ENCODE assay signal across 14 cellular contexts in the genomic region with DNA sequence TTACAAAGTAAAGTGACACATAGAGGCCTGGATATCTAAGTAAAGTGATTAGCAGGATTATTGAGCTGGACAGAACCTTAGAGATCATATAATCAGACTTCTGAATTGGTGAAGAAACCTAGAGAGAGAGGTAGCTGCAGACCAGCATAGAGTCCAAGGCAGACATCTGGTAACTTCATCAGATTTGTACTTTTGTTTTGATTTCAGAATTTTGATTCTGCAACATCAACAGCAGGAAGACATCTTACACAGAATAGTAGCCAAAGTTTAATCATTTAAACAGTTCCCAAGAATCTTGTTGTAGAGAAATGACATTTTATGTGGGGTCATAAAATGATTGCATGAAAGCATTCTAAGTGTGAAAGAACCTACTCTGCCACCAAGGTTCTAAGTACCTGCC. TPM values are rescaled to one million over a fixed set of nuclear protein-coding genes. Genes with fewer than 3 reads are reported as not detected.
DNase-seq lines count a peak whose midpoint lies in the region; ATAC-seq and TF ChIP-seq lines count a peak whose summit lies in the region.
"Had no signal": no experiment of that assay in that cellular context is flagged by ENCODE, and none has a peak within 500 bp of the region (broad histone marks: within the 10 kb centered on the region; RNA-seq: fewer than 3 reads in every experiment).

No MANE protein-coding gene starts in this region.

- CTCF ChIA-PET in activated CD8-positive, alpha-beta memory T cell treated with anti-CD3 and anti-CD28 coated beads, Interleukin-2, amount 10 ng/mL, durations not matched to agents 7 days and 5 days (lab: Charles Lee): interaction anchor here (0.7 to 6.0 kb wide), 21 partner anchors 9 to 313 kb away, joined by 3 to 56 read pairs (median 5); no protein-coding TSS in a partner anchor

- no peaks in the 10 kb centered on the region for H4K20me1 ChIP-seq in fibroblast of lung (ENCODE audit: control insufficient read depth, extremely low read depth, insufficient read depth, low read length)

- peak; percentile 64 for DNase-seq in NCI-H82 (lab: John Stamatoyannopoulos, UW)
- DNase-seq in NCI-H82 treated with DMSO at 0.1 percent for 48 hours (lab: John Stamatoyannopoulos, UW; ENCODE audit: unreplicated experiment): no peak
- DNase-seq in fibroblast of lung (ENCODE audit: low read depth in 2 of 2): no peak
- DNase-seq in osteocyte (ENCODE audit: extremely low spot score, unreplicated experiment): no peak
- DNase-seq in upper lobe of right lung: no peak
- DNase-seq in activated CD8-positive, alpha-beta memory T cell treated with anti-CD3 and anti-CD28 coated beads, Interleukin-2, amount 10 ng/mL, durations not matched to agents 7 days and 5 days: no peak
- DNase-seq in SJCRH30: no peak
- DNase-seq in stimulated activated naive CD8-positive, alpha-beta T cell treated with anti-CD3 and anti-CD28 coated beads, Interleukin-15, Interleukin-2, amounts not matched to agents 100 U/mL and 50 U/mL, for 24 hours: no peak
- DNase-seq: activated CD4-positive, alpha-beta T cell treated with anti-CD3 and anti-CD28 coated beads, Interleukin-2, amount 50 U/mL, for 4 hours; activated T-cell treated with anti-CD3 and anti-CD28 coated beads, Interleukin-2, amount 50 U/mL, for 4 hours; cerebellar nuclear complex had no signal

- intact Hi-C loops in upper lobe of right lung (cut with DNase I): loop anchor here (10.0 kb wide), 1 partner anchor 52 kb away; no protein-coding TSS in a partner anchor

- no peaks in the 10 kb centered on the region for H3K9me3 Mint-ChIP-seq in osteocyte (ENCODE audit: unreplicated experiment)
- H3K9me3 Mint-ChIP-seq in activated CD8-positive, alpha-beta memory T cell treated with anti-CD3 and anti-CD28 coated beads, Interleukin-2, amount 10 ng/mL, durations not matched to agents 7 days and 5 days (ENCODE audit: low read depth): peaks cover 5% of the 10 kb centered on the region
- H3K9me3 Mint-ChIP-seq: activated T-cell treated with anti-CD3 and anti-CD28 coated beads, Interleukin-2, amount 50 U/mL, for 4 hours had no signal

- H3K27me3 ChIP-seq in fibroblast of lung (ENCODE audit: control insufficient read depth, insufficient read depth, low read length): no peaks in the 10 kb centered on the region
- H3K27me3 ChIP-seq in upper lobe of right lung: no peaks in the 10 kb centered on the region
- H3K27me3 ChIP-seq in SJCRH30: no peaks in the 10 kb centered on the region

- H3K4me1 Mint-ChIP-seq in osteocyte (ENCODE audit: unreplicated experiment): peaks cover 42% of the 10 kb centered on the region
- peaks cover 2% of the 10 kb centered on the region for H3K4me1 Mint-ChIP-seq in activated CD8-positive, alpha-beta memory T cell treated with anti-CD3 and anti-CD28 coated beads, Interleukin-2, amount 10 ng/mL, durations not matched to agents 7 days and 5 days

- H3K4me2 ChIP-seq in fibroblast of lung (ENCODE audit: extremely low read depth, insufficient read depth, low read length): peak overlapping the region; percentile 65

- no peaks in the 10 kb centered on the region for H3K27me3 Mint-ChIP-seq in osteocyte (ENCODE audit: unreplicated experiment)
- H3K27me3 Mint-ChIP-seq in activated CD8-positive, alpha-beta memory T cell treated with anti-CD3 and anti-CD28 coated beads, Interleukin-2, amount 10 ng/mL, durations not matched to agents 7 days and 5 days: no peaks in the 10 kb centered on the region
- H3K27me3 Mint-ChIP-seq: progenitor cell of endocrine pancreas had no signal

- no peak overlapping the region for H3K9ac ChIP-seq in fibroblast of lung (ENCODE audit: insufficient read depth, low read length)

- H2AFZ ChIP-seq in fibroblast of lung (ENCODE audit: low read length): no peak overlapping the region

- H3K27ac ChIP-seq in fibroblast of lung (ENCODE audit: insufficient read depth, low read length) (peak overlapping the region; percentile 66), upper lobe of right lung (peak overlapping the region; percentile 25), SJCRH30 (no peak overlapping the region)
- H3K27ac ChIP-seq: 22Rv1, SK-N-MC had no signal

- peak overlapping the region; percentile 73 for H3K27ac Mint-ChIP-seq in osteocyte (ENCODE audit: unreplicated experiment)
- H3K27ac Mint-ChIP-seq in activated CD8-positive, alpha-beta memory T cell treated with anti-CD3 and anti-CD28 coated beads, Interleukin-2, amount 10 ng/mL, durations not matched to agents 7 days and 5 days: no peak overlapping the region
- H3K27ac Mint-ChIP-seq: progenitor cell of endocrine pancreas had no signal

- H3K9me3 ChIP-seq in fibroblast of lung (ENCODE audit: control insufficient read depth, insufficient read depth, low read depth, low read length) (no peaks in the 10 kb centered on the region), upper lobe of right lung (no peaks in the 10 kb centered on the region), SJCRH30 (replicated peaks) (peaks cover 13% of the 10 kb centered on the region)

- H3K4me3 Mint-ChIP-seq in osteocyte (ENCODE audit: unreplicated experiment): no peak overlapping the region
- H3K4me3 Mint-ChIP-seq in activated CD8-positive, alpha-beta memory T cell treated with anti-CD3 and anti-CD28 coated beads, Interleukin-2, amount 10 ng/mL, durations not matched to agents 7 days and 5 days: no peak overlapping the region
- H3K4me3 Mint-ChIP-seq: activated T-cell treated with anti-CD3 and anti-CD28 coated beads, Interleukin-2, amount 50 U/mL, for 4 hours had no signal

- no peak overlapping the region for H3K4me3 ChIP-seq in fibroblast of lung (replicated peaks in 1 of 4; ENCODE audit: control extremely low read depth in 1 of 4, insufficient read depth in 1 of 4, low read depth in 3 of 4, low read length in 4 of 4)
- H3K4me3 ChIP-seq in upper lobe of right lung: no peak overlapping the region
- H3K4me3 ChIP-seq in SJCRH30: no peak overlapping the region
- H3K4me3 ChIP-seq: SK-N-MC had no signal

- TF ChIP-seq CTCF in fibroblast of lung (conservative IDR thresholded peaks at IDR 0.05 in 1 of 2, IDR thresholded peaks at IDR 0.05 in 1 of 2; ENCODE audit: low read depth in 1 of 2, low read length in 2 of 2): no peak
- no peak for TF ChIP-seq CTCF in osteocyte (IDR thresholded peaks at IDR 0.05)
- TF ChIP-seq CTCF in upper lobe of right lung (IDR thresholded peaks at IDR 0.05): no peak

- no peak for ATAC-seq in upper lobe of right lung
- no peak for ATAC-seq in activated CD8-positive, alpha-beta memory T cell treated with anti-CD3 and anti-CD28 coated beads, Interleukin-2, amount 10 ng/mL, durations not matched to agents 7 days and 5 days
- no peak for ATAC-seq in stimulated activated naive CD8-positive, alpha-beta T cell treated with anti-CD3 and anti-CD28 coated beads, Interleukin-15, Interleukin-2, amounts not matched to agents 100 U/mL and 50 U/mL, for 24 hours

- peaks cover 41% of the 10 kb centered on the region for H3K36me3 Mint-ChIP-seq in osteocyte (ENCODE audit: unreplicated experiment)
- H3K36me3 Mint-ChIP-seq in activated CD8-positive, alpha-beta memory T cell treated with anti-CD3 and anti-CD28 coated beads, Interleukin-2, amount 10 ng/mL, durations not matched to agents 7 days and 5 days: peaks cover 66% of the 10 kb centered on the region

- H3K4me1 ChIP-seq in fibroblast of lung (ENCODE audit: control insufficient read depth, extremely low read depth, insufficient read depth, low read length) (peaks cover 31% of the 10 kb centered on the region), upper lobe of right lung (peaks cover 29% of the 10 kb centered on the region), SJCRH30 (peaks cover 18% of the 10 kb centered on the region)

- H3K36me3 ChIP-seq in fibroblast of lung (ENCODE audit: control insufficient read depth, insufficient read depth, low read length): peaks cover 21% of the 10 kb centered on the region
- peaks cover 52% of the 10 kb centered on the region for H3K36me3 ChIP-seq in upper lobe of right lung
- peaks cover 83% of the 10 kb centered on the region for H3K36me3 ChIP-seq in SJCRH30

- peaks cover 8% of the 10 kb centered on the region for H3K79me2 ChIP-seq in fibroblast of lung (ENCODE audit: control insufficient read depth, insufficient read depth, low read length)

RNA-seq across cellular contexts. Expression of a gene that starts 39.3 kb away (rescaled TPM):
- total RNA-seq in fibroblast of lung (21.1 and 23.8 TPM in 2 replicates), osteocyte (26.9 and 28.5 TPM in 2 replicates), upper lobe of right lung (33.1 TPM)
- polyA plus RNA-seq in fibroblast of lung: 17.5 and 23.9 TPM in 2 replicates
- polyA plus RNA-seq in fibroblast of lung (2012): 9.8 and 12.7 TPM in 2 replicates
- polyA minus RNA-seq in fibroblast of lung (ENCODE audit: low replicate concordance): 14.9 and 18.0 TPM in 2 replicates
- total RNA-seq in activated CD8-positive, alpha-beta memory T cell treated with anti-CD3 and anti-CD28 coated beads, Interleukin-2, amount 10 ng/mL, durations not matched to agents 7 days and 5 days: 10 to 100 TPM; 34.1 to 37.4 TPM
- 55.7 and 56.6 TPM in 2 replicates for total RNA-seq in SJCRH30 (2014; rRNA removed; shearing (Covaris generic))

RNA-seq across cellular contexts. Expression of a gene that starts 39.6 kb away (rescaled TPM):
- 15.9 and 20.0 TPM in 2 replicates for total RNA-seq in fibroblast of lung
- 12.6 and 17.9 TPM in 2 replicates for polyA plus RNA-seq in fibroblast of lung
- polyA plus RNA-seq in fibroblast of lung (2012): 7.5 and 11.8 TPM in 2 replicates
- 22.2 and 30.7 TPM in 2 replicates for polyA minus RNA-seq in fibroblast of lung (ENCODE audit: low replicate concordance)
- total RNA-seq in osteocyte: 16.2 and 17.9 TPM in 2 replicates
- total RNA-seq in upper lobe of right lung: 16.3 TPM
- 10 to 100 TPM; 34.7 to 35.0 TPM for total RNA-seq in activated CD8-positive, alpha-beta memory T cell treated with anti-CD3 and anti-CD28 coated beads, Interleukin-2, amount 10 ng/mL, durations not matched to agents 7 days and 5 days
- 57.5 and 66.0 TPM in 2 replicates for total RNA-seq in SJCRH30 (2014; rRNA removed; shearing (Covaris generic))
